Comparison of ENCODE assay signal across 1 cellular context in genomic region chr3:46609944-46610722, GRCh38.
TF ChIP-seq lines count a peak whose summit lies in the region.

No MANE protein-coding gene starts in this region.

TF ChIP-seq in K562, 482 proteins besides CTCF, POLR2A, EP300 and RAD21 (continued from another document):
- TF ChIP-seq, protein P1, sequence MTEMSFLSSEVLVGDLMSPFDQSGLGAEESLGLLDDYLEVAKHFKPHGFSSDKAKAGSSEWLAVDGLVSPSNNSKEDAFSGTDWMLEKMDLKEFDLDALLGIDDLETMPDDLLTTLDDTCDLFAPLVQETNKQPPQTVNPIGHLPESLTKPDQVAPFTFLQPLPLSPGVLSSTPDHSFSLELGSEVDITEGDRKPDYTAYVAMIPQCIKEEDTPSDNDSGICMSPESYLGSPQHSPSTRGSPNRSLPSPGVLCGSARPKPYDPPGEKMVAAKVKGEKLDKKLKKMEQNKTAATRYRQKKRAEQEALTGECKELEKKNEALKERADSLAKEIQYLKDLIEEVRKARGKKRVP (CRISPR knock-in tag; IDR thresholded peaks at IDR 0.05): peak; percentile 68
TF ChIP-seq in K562: peak in this region for 5.
